In genomic region chr16:33128982-33129634, GRCh38 we compare ENCODE assay signal across 7 cellular contexts.
DNase-seq lines count a peak whose midpoint lies in the region; ATAC-seq and TF ChIP-seq lines count a peak whose summit lies in the region.
"Not testable (repeated sequence)": the region's sequence is repeated elsewhere in the genome, so short reads cannot be mapped to it uniquely, and the experiment has no call there.

No MANE protein-coding gene starts in this region.

- not testable (repeated sequence) for H3K27me3 ChIP-seq in DND-41 (ENCODE audit: insufficient read depth, low read length, poor library complexity); upper lobe of right lung

- not testable (repeated sequence) for H2AFZ ChIP-seq in DND-41 (ENCODE audit: low read depth, low read length)

- not testable (repeated sequence) for H3K4me1 Mint-ChIP-seq in activated CD8-positive, alpha-beta memory T cell treated with anti-CD3 and anti-CD28 coated beads, Interleukin-2, amount 10 ng/mL, durations not matched to agents 7 days and 5 days; memory B cell; stimulated activated effector memory CD8-positive, alpha-beta T cell treated with anti-CD3 and anti-CD28 coated beads, Interleukin-12 subunit alpha, Interleukin-12 subunit beta, amount 100 ng/mL, for 72 hours

- H3K36me3 Mint-ChIP-seq in activated CD8-positive, alpha-beta memory T cell treated with anti-CD3 and anti-CD28 coated beads, Interleukin-2, amount 10 ng/mL, durations not matched to agents 7 days and 5 days; memory B cell; stimulated activated effector memory CD8-positive, alpha-beta T cell treated with anti-CD3 and anti-CD28 coated beads, Interleukin-12 subunit alpha, Interleukin-12 subunit beta, amount 100 ng/mL, for 72 hours: not testable (repeated sequence)

- H3K4me2 ChIP-seq in DND-41 (ENCODE audit: insufficient read depth, low read length): not testable (repeated sequence)

- not testable (repeated sequence) for H3K27me3 Mint-ChIP-seq in activated CD8-positive, alpha-beta memory T cell treated with anti-CD3 and anti-CD28 coated beads, Interleukin-2, amount 10 ng/mL, durations not matched to agents 7 days and 5 days; memory B cell

- H4K20me1 ChIP-seq in DND-41 (ENCODE audit: insufficient read depth, low read length): not testable (repeated sequence)

- H3K9ac ChIP-seq in DND-41 (ENCODE audit: low read depth, low read length): not testable (repeated sequence)

- TF ChIP-seq CTCF in DND-41 (IDR thresholded peaks at IDR 0.05; ENCODE audit: borderline replicate concordance, extremely low read depth, low read length, poor library complexity, severe bottlenecking); upper lobe of right lung (IDR thresholded peaks at IDR 0.05): not testable (repeated sequence)

- intact Hi-C loops in Right ventricle myocardium inferior (cut with DNase I); upper lobe of right lung (cut with DNase I): not testable (repeated sequence)

- not testable (repeated sequence) for DNase-seq in DND-41; activated CD8-positive, alpha-beta memory T cell treated with anti-CD3 and anti-CD28 coated beads, Interleukin-2, amount 10 ng/mL, durations not matched to agents 7 days and 5 days; Right ventricle myocardium inferior (ENCODE audit: missing footprints); left lobe of liver (ENCODE audit: low spot score); memory B cell (ENCODE audit: low spot score in 2 of 2); stimulated activated effector memory CD8-positive, alpha-beta T cell treated with anti-CD3 and anti-CD28 coated beads, Interleukin-12 subunit alpha, Interleukin-12 subunit beta, amount 100 ng/mL, for 72 hours (ENCODE audit: low spot score in 2 of 2); upper lobe of right lung

- H3K9me3 ChIP-seq in DND-41 (ENCODE audit: insufficient read depth, low read length, severe bottlenecking); upper lobe of right lung: not testable (repeated sequence)

- CTCF ChIA-PET in activated CD8-positive, alpha-beta memory T cell treated with anti-CD3 and anti-CD28 coated beads, Interleukin-2, amount 10 ng/mL, durations not matched to agents 7 days and 5 days (lab: Charles Lee): not testable (repeated sequence)

- H3K79me2 ChIP-seq in DND-41 (ENCODE audit: insufficient read depth, low read length): not testable (repeated sequence)

- H3K4me3 ChIP-seq in DND-41 (ENCODE audit: low read depth in 1 of 2, low read length in 2 of 2); upper lobe of right lung: not testable (repeated sequence)

- ATAC-seq in DND-41 (ENCODE audit: insufficient read depth, low read depth) (peak; percentile 72), Right ventricle myocardium inferior (peak; percentile 48), left lobe of liver (peak; percentile 37), memory B cell (ENCODE audit: low read depth) (peak; percentile 51), upper lobe of right lung (peak; percentile 75)
- peak; percentile 16 for ATAC-seq in activated CD8-positive, alpha-beta memory T cell treated with anti-CD3 and anti-CD28 coated beads, Interleukin-2, amount 10 ng/mL, durations not matched to agents 7 days and 5 days
- ATAC-seq in stimulated activated effector memory CD8-positive, alpha-beta T cell treated with anti-CD3 and anti-CD28 coated beads, Interleukin-12 subunit alpha, Interleukin-12 subunit beta, amount 100 ng/mL, for 72 hours: peak; percentile 65

- not testable (repeated sequence) for H3K4me1 ChIP-seq in DND-41 (ENCODE audit: insufficient read depth, low read length); upper lobe of right lung

- not testable (repeated sequence) for H3K27ac ChIP-seq in DND-41 (ENCODE audit: low read length); upper lobe of right lung

- H3K9me3 Mint-ChIP-seq in activated CD8-positive, alpha-beta memory T cell treated with anti-CD3 and anti-CD28 coated beads, Interleukin-2, amount 10 ng/mL, durations not matched to agents 7 days and 5 days (ENCODE audit: low read depth); memory B cell; stimulated activated effector memory CD8-positive, alpha-beta T cell treated with anti-CD3 and anti-CD28 coated beads, Interleukin-12 subunit alpha, Interleukin-12 subunit beta, amount 100 ng/mL, for 72 hours: not testable (repeated sequence)

- not testable (repeated sequence) for H3K4me3 Mint-ChIP-seq in activated CD8-positive, alpha-beta memory T cell treated with anti-CD3 and anti-CD28 coated beads, Interleukin-2, amount 10 ng/mL, durations not matched to agents 7 days and 5 days; memory B cell; stimulated activated effector memory CD8-positive, alpha-beta T cell treated with anti-CD3 and anti-CD28 coated beads, Interleukin-12 subunit alpha, Interleukin-12 subunit beta, amount 100 ng/mL, for 72 hours

- H3K36me3 ChIP-seq in DND-41 (ENCODE audit: insufficient read depth, low read length); upper lobe of right lung: not testable (repeated sequence)

- not testable (repeated sequence) for H3K27ac Mint-ChIP-seq in activated CD8-positive, alpha-beta memory T cell treated with anti-CD3 and anti-CD28 coated beads, Interleukin-2, amount 10 ng/mL, durations not matched to agents 7 days and 5 days; memory B cell; stimulated activated effector memory CD8-positive, alpha-beta T cell treated with anti-CD3 and anti-CD28 coated beads, Interleukin-12 subunit alpha, Interleukin-12 subunit beta, amount 100 ng/mL, for 72 hours

Comparison
In these comparisons a context has a peak if more than half of its experiments do, and no peak if none do; other contexts are left out.
1. ATAC-seq: peak in every context shown above with its lines; median percentile 75 in upper lobe of right lung; 72 in DND-41; 65 in stimulated activated effector memory CD8-positive, alpha-beta T cell treated with anti-CD3 and anti-CD28 coated beads, Interleukin-12 subunit alpha, Interleukin-12 subunit beta, amount 100 ng/mL, for 72 hours; 51 in memory B cell; 48 in Right ventricle myocardium inferior; 37 in left lobe of liver; 16 in activated CD8-positive, alpha-beta memory T cell treated with anti-CD3 and anti-CD28 coated beads, Interleukin-2, amount 10 ng/mL, durations not matched to agents 7 days and 5 days.